ENCODE assay signal across 3 cellular contexts in genomic region chr12:49149-49548, GRCh38. TPM values are rescaled to one million over a fixed set of nuclear protein-coding genes. Genes with fewer than 3 reads are reported as not detected.
"Had no signal": no experiment of that assay in that cellular context is flagged by ENCODE, and none has a peak within 500 bp of the region (broad histone marks: within the 10 kb centered on the region; RNA-seq: fewer than 3 reads in every experiment).

No MANE protein-coding gene starts in this region.

RNA-seq across cellular contexts. Expression of gene IQSEC3, which starts 17.4 kb away (rescaled TPM):
- total RNA-seq: activated CD4-positive, alpha-beta T cell treated with anti-CD3 and anti-CD28 coated beads for 36 hours; bronchial epithelial cell; chondrocyte had no signal
